In genomic region chr20:50692553-50692933, GRCh38 we compare ENCODE assay signal across 2 cellular contexts.
TF ChIP-seq lines count a peak whose summit lies in the region.

No MANE protein-coding gene starts in this region.

TF ChIP-seq in SK-N-SH, 30 proteins besides CTCF, POLR2A, EP300 and RAD21 (continued from another document):
- TF ChIP-seq YY1 (IDR thresholded peaks at IDR 0.05; ENCODE audit: low read depth) (no peak), RXRA (IDR thresholded peaks at IDR 0.05; ENCODE audit: borderline replicate concordance, low read depth) (no peak), ZBTB33 (IDR thresholded peaks at IDR 0.05; ENCODE audit: borderline replicate concordance, low read depth) (no peak)
TF ChIP-seq in SK-N-SH: peak in this region for 1.

TF ChIP-seq in SK-N-SH treated with all-trans-retinoic acid at 6 μM for 48 hours, 23 proteins besides CTCF, POLR2A, EP300 and RAD21 (continued from another document):
- TF ChIP-seq POU6F1 (CRISPR knock-in tag; IDR thresholded peaks at IDR 0.05; ENCODE audit: borderline replicate concordance, low read depth) (no peak), GLIS3 (CRISPR knock-in tag; IDR thresholded peaks at IDR 0.05) (no peak), RARB (CRISPR knock-in tag; IDR thresholded peaks at IDR 0.05) (no peak), ZNF8 (CRISPR knock-in tag; IDR thresholded peaks at IDR 0.05) (no peak), TCF4 (CRISPR knock-in tag; IDR thresholded peaks at IDR 0.05; ENCODE audit: borderline replicate concordance) (no peak), ZNF565 (CRISPR knock-in tag; conservative IDR thresholded peaks at IDR 0.05; ENCODE audit: low read depth) (no peak)
